Comparison of ENCODE assay signal across 8 cellular contexts in the genomic region with DNA sequence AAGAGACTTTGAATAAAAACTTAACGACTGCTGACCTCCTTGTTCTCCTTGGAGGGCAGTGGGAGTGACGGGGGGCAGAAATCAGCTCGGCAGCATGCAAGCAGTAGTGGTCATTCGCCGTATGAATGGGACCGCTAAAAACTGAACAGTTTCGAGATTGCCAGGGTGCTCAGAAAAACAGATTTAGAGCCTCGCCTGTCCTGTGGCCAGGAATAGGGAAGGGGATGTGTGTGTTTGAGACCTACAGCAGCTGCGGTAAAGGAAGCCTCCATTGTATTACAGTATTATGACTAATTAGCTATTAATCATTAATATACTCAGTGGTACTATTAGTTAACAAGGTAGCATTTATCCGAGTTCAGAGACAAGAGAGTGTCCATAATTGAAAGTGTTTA. TPM values are rescaled to one million over a fixed set of nuclear protein-coding genes. Genes with fewer than 3 reads are reported as not detected.
DNase-seq lines count a peak whose midpoint lies in the region; ATAC-seq and TF ChIP-seq lines count a peak whose summit lies in the region.

No MANE protein-coding gene starts in this region.

- peak overlapping the region; percentile 89 for H3K4me3 Mint-ChIP-seq in type B pancreatic cell

- no peaks in the 10 kb centered on the region for H3K36me3 Mint-ChIP-seq in type B pancreatic cell

- 14 to 15% methylated on average over 10 of the region's 10 CpGs for WGBS in lower leg skin, 2 donors

- intact Hi-C loops in lower leg skin (cut with DNase I; ENCODE audit: low total_unique reads), result no loop called here

- TF ChIP-seq CTCF in lower leg skin (IDR thresholded peaks at IDR 0.05), result no peak
- no peak for TF ChIP-seq CTCF in type B pancreatic cell (conservative IDR thresholded peaks at IDR 0.05)

- no peak for TF ChIP-seq POLR2A in lower leg skin (IDR thresholded peaks at IDR 0.05)

- H3K4me1 Mint-ChIP-seq in type B pancreatic cell (ENCODE audit: unreplicated experiment), result peaks cover 38% of the 10 kb centered on the region

- peak overlapping the region; percentile 92 for H3K27ac ChIP-seq in angular gyrus (ENCODE audit: low read depth, low read length)

- H3K4me3 ChIP-seq in lower leg skin (ENCODE audit: low read depth, poor library complexity, severe bottlenecking), result peak overlapping the region; percentile 90

- DNase-seq in activated effector memory CD4-positive, alpha-beta T cell treated with Interleukin-2 at 50 U/mL for 16 hours, result peak; percentile 7
- DNase-seq in activated effector memory CD4-positive, alpha-beta T cell treated with anti-CD3 and anti-CD28 coated beads, Interleukin-2, amount 50 U/mL, for 16 hours, result no peak
- no peak for DNase-seq in lower leg skin (ENCODE audit: low spot score in 2 of 2)
- DNase-seq in type B pancreatic cell (ENCODE audit: extremely low spot score, unreplicated experiment), result no peak
- DNase-seq in NCI-H1417 treated with DMSO at 0.1 percent for 48 hours (lab: John Stamatoyannopoulos, UW), result no peak
- no peak for DNase-seq in hepatic stellate cell (ENCODE audit: low spot score)

- H3K27ac Mint-ChIP-seq in type B pancreatic cell, result peak overlapping the region; percentile 85

- ATAC-seq in GM18861 (IDR thresholded peaks at IDR 0.05; ENCODE audit: unreplicated experiment), result no peak

- no peaks in the 10 kb centered on the region for H3K27me3 Mint-ChIP-seq in type B pancreatic cell

- no peaks in the 10 kb centered on the region for H3K9me3 Mint-ChIP-seq in type B pancreatic cell

RNA-seq across cellular contexts. Expression of a gene that starts 0.7 kb away (rescaled TPM):
- total RNA-seq in lower leg skin (100 to 1,000 TPM in 2 of 4 donors, 10 to 100 TPM in 2; 58.8 to 124 (median 103) TPM), type B pancreatic cell (ENCODE audit: low replicate concordance) (39.6 and 42.3 TPM in 2 replicates)

RNA-seq across cellular contexts. Expression of a gene that starts 52.0 kb away (rescaled TPM):
- total RNA-seq in lower leg skin (10 to 100 TPM; 47.0 to 79.0 (median 71.3) TPM), type B pancreatic cell (ENCODE audit: low replicate concordance) (231 and 270 TPM in 2 replicates)
